11 cellular contexts compared by ENCODE assay signal in the genomic region with DNA sequence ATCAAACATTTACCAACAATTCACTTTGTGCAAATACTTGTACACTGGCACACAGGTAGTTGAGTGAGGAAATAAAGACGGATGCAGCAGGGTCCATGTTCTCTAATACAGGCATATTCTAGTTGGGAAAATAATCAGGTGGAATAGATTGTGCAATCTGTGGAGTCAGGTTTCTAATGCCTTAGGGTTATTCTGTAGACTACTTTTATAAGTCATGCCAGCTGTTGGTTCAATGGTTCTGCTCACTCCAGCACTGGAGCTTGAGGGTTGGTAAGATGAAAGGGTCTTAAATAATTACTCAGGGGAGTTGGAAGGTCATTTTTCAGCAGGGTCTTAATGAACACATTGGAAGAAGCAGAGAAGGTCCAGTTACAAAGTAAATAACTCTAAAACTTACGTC.
"Had no signal": no experiment of that assay in that cellular context is flagged by ENCODE, and none has a peak within 500 bp of the region (broad histone marks: within the 10 kb centered on the region; RNA-seq: fewer than 3 reads in every experiment).

No MANE protein-coding gene starts in this region.

- H3K4me3 ChIP-seq: heart left ventricle, left ventricle myocardium inferior, upper lobe of left lung had no signal

- ATAC-seq: activated CD8-positive, alpha-beta memory T cell treated with anti-CD3 and anti-CD28 coated beads, Interleukin-2, amount 10 ng/mL, durations not matched to agents 7 days and 5 days; heart left ventricle; natural killer cell treated with Interleukin-12 subunit alpha and Interleukin-12 subunit beta and Interleukin-15 and Interleukin-18, amount 100 ng/mL, for 72 hours had no signal

- H3K36me3 ChIP-seq: left ventricle myocardium inferior, upper lobe of left lung had no signal

- H3K27me3 ChIP-seq: heart left ventricle, upper lobe of left lung had no signal

- DNase-seq: activated CD4-positive, alpha-beta T cell treated with anti-CD3 and anti-CD28 coated beads, Interleukin-2, amount 50 U/mL, for 48 hours; activated CD4-positive, CD25-positive, alpha-beta regulatory T cell treated with anti-CD3 and anti-CD28 coated beads, Interleukin-2, amount 50 U/mL, for 72 hours; activated CD8-positive, alpha-beta memory T cell treated with anti-CD3 and anti-CD28 coated beads, Interleukin-2, amount 10 ng/mL, durations not matched to agents 7 days and 5 days; activated effector memory CD4-positive, alpha-beta T cell treated with anti-CD3 and anti-CD28 coated beads, Interleukin-2, amount 50 U/mL, for 16 hours; activated naive CD8-positive, alpha-beta T cell treated with anti-CD3 and anti-CD28 coated beads for 36 hours; activated T-cell treated with anti-CD3 and anti-CD28 coated beads, Interleukin-2, amount 50 U/mL, for 24 hours; heart left ventricle; left ventricle myocardium inferior; stimulated activated CD4-positive, alpha-beta T cell treated with anti-CD3 and anti-CD28 coated beads, Interleukin-2, amount 100 ng/mL, for 48 hours; upper lobe of left lung had no signal
